12 cellular contexts compared by ENCODE assay signal in the genomic region with DNA sequence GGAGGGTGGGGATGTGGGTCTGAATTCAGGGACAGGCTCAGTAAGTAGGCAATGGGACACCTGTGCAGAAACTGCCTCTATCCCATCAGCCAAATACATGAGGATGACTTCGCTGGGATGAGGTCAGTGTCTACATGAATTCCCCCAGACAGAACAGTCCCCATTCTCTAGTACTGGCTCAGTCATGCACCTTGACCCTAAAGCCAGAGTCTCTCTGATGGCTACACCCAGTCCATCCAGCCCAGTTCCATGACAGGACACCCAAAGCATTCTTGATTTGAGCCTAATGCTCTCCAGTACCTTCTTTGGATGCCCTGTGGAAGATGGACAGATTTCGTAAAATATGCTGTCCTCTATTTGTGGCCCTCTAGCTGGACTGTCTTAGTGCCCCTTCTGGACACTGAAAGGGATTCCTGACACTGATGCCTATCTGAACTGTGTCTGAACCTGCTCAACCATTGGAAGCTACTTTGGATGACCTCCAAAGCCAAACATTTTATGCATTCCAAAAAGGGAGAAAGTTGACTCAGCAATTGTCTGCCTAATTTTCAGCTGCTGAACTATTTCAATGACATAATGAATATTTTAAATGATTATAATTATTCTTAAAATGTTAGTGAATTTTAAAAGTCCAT. TPM values are rescaled to one million over a fixed set of nuclear protein-coding genes. Genes with fewer than 3 reads are reported as not detected.
DNase-seq lines count a peak whose midpoint lies in the region; ATAC-seq, FAIRE-seq and TF ChIP-seq lines count a peak whose summit lies in the region.
"Had no signal": no experiment of that assay in that cellular context is flagged by ENCODE, and none has a peak within 500 bp of the region (broad histone marks: within the 10 kb centered on the region; RNA-seq: fewer than 3 reads in every experiment).

No MANE protein-coding gene starts in this region.

- H3K4me3 ChIP-seq in MG63: no peak overlapping the region
- H3K4me3 ChIP-seq in bronchial epithelial cell (ENCODE audit: low read depth, low read length): no peak overlapping the region
- H3K4me3 ChIP-seq: coronary artery had no signal

- H3K27ac ChIP-seq in C4-2B: peak overlapping the region; percentile 30; the same call in 1 of the 2 replicates
- H3K27ac ChIP-seq: coronary artery had no signal

- H3K9me3 ChIP-seq in MG63: no peaks in the 10 kb centered on the region

- FAIRE-seq in bronchial epithelial cell (lab: Jason Lieb, UNC): no peak

- TF ChIP-seq CTCF in C4-2B (conservative IDR thresholded peaks at IDR 0.05): no peak
- TF ChIP-seq CTCF in bronchial epithelial cell (IDR thresholded peaks at IDR 0.05; ENCODE audit: insufficient read depth, low read length, severe bottlenecking): no peak

- no peaks in the 10 kb centered on the region for H3K36me3 ChIP-seq in MG63
- H3K36me3 ChIP-seq in bronchial epithelial cell (ENCODE audit: control insufficient read depth, insufficient read depth, low read length): no peaks in the 10 kb centered on the region

- DNase-seq in MG63: peak; percentile 22
- peak; percentile 59 for DNase-seq in bronchial epithelial cell (ENCODE audit: low read depth)
- DNase-seq in medulla oblongata (ENCODE audit: extremely low spot score): peak; percentile 22
- no peak for DNase-seq in NCI-H526 treated with DMSO at 0.1 percent for 48 hours (lab: John Stamatoyannopoulos, UW)
- no peak for DNase-seq in stimulated activated CD4-positive, alpha-beta T cell treated with anti-CD3 and anti-CD28 coated beads, Interleukin-2, amount 100 ng/mL, for 48 hours
- DNase-seq: C1 segment of cervical spinal cord, head of caudate nucleus had no signal

- no peaks in the 10 kb centered on the region for H3K27me3 ChIP-seq in MG63
- no peaks in the 10 kb centered on the region for H3K27me3 ChIP-seq in bronchial epithelial cell (ENCODE audit: control insufficient read depth, insufficient read depth, low read length)

- no peak for ATAC-seq in HG03442 (IDR thresholded peaks at IDR 0.05; ENCODE audit: unreplicated experiment)
- no peak for ATAC-seq in GM19395 (IDR thresholded peaks at IDR 0.05; ENCODE audit: unreplicated experiment)
- ATAC-seq: activated T-helper 17 cell treated with anti-CD3 and anti-CD28 coated beads, Interleukin-2, amount 50 U/mL, for 72 hours had no signal

RNA-seq across cellular contexts. Expression of a gene that starts 14.6 kb away (rescaled TPM):
- 13.1 and 16.3 TPM in 2 replicates for total RNA-seq in MG63 (2014; rRNA removed; shearing (Covaris generic); ENCODE audit: low replicate concordance)
- 0.26 TPM in 1 of 2 replicates, not detected in the other for total RNA-seq in bronchial epithelial cell
- total RNA-seq: activated T-helper 17 cell treated with anti-CD3 and anti-CD28 coated beads, Interleukin-2, amount 50 U/mL, for 72 hours had no signal

RNA-seq across cellular contexts. Expression of a gene that starts 18.4 kb away (rescaled TPM):
- total RNA-seq in MG63 (2014; rRNA removed; shearing (Covaris generic); ENCODE audit: low replicate concordance): 18.7 and 24.4 TPM in 2 replicates
- 2.2 and 5.3 TPM in 2 replicates for total RNA-seq in bronchial epithelial cell

RNA-seq across cellular contexts. Expression of a gene that starts 53.6 kb away (rescaled TPM):
- total RNA-seq in MG63 (2014; rRNA removed; shearing (Covaris generic); ENCODE audit: low replicate concordance): not detected in 2 replicates
- total RNA-seq in bronchial epithelial cell: not detected in 2 replicates
- total RNA-seq: activated T-helper 17 cell treated with anti-CD3 and anti-CD28 coated beads, Interleukin-2, amount 50 U/mL, for 72 hours had no signal

Comparison
In these comparisons a context has a peak if more than half of its experiments do, and no peak if none do; other contexts are left out.
1. DNase-seq: peak in MG63 (single experiment), bronchial epithelial cell (single experiment) and medulla oblongata (single experiment); none in NCI-H526 treated with DMSO at 0.1 percent for 48 hours (single experiment) and stimulated activated CD4-positive, alpha-beta T cell treated with anti-CD3 and anti-CD28 coated beads, Interleukin-2, amount 100 ng/mL, for 48 hours (0 of 2).
2. RNA of a gene that starts 14.6 kb away (total RNA-seq): 13.1 to 16.3 TPM in MG63; 0.26 TPM in bronchial epithelial cell; every median in the first group is over 10 times any median in the second.